In the genomic region with DNA sequence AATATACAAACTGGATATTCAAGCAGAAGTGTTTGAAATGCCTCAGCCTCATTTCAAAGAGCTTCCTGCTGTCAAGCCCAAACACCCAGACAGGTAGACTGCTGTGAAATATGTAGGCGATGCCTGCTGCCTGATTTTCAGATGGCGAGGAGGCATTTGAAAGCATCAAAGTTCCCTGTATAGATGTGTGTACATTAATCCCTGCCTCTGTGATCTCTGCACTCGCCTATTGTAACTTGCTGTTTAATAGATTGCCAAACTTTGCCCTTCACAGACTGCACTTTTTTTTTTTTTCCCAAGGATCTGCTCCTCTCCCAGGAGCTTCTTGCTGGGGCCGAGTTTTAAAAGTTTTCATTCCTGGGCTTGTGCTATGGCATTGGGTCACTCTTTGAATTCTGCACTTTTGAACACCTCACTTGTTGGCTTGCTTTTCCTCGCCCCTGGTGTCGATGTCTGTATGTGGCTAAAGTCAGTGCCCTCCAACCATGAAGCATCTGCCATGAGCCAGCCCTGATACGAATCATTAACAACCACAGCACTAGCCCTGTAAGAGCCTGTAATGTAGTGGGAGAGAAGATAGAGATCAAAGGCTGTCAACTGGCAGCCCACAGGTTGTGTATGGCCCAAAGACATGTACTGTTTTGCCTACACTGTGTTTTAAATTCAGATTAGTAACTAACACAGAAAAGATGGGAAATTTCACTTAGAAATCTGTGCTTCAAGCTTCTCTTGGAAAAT, we compare ENCODE assay signal across 20 cellular contexts.
DNase-seq lines count a peak whose midpoint lies in the region; ATAC-seq and TF ChIP-seq lines count a peak whose summit lies in the region.
"Had no signal": no experiment of that assay in that cellular context is flagged by ENCODE, and none has a peak within 500 bp of the region (broad histone marks: within the 10 kb centered on the region; RNA-seq: fewer than 3 reads in every experiment).

No MANE protein-coding gene starts in this region.

- H3K9me3 ChIP-seq in T-helper 17 cell (ENCODE audit: control insufficient read depth, low read length, poor library complexity, severe bottlenecking) (peaks cover 4% of the 10 kb centered on the region), esophagus muscularis mucosa (peaks cover 0 to 6% (median 0%) of the 10 kb centered on the region in 4 donors)
- H3K9me3 ChIP-seq: MG63 had no signal

- peaks cover 13% of the 10 kb centered on the region for H3K4me1 Mint-ChIP-seq in stimulated activated naive CD8-positive, alpha-beta T cell treated with anti-CD3 and anti-CD28 coated beads, Interleukin-15, amount 100 ng/mL, for 72 hours
- H3K4me1 Mint-ChIP-seq in T-helper 17 cell: peaks cover 41% of the 10 kb centered on the region
- no peaks in the 10 kb centered on the region for H3K4me1 Mint-ChIP-seq in stimulated activated effector memory CD8-positive, alpha-beta T cell treated with anti-CD3 and anti-CD28 coated beads, Interleukin-12 subunit alpha, Interleukin-12 subunit beta, amount 100 ng/mL, for 72 hours

- H3K4me3 Mint-ChIP-seq in stimulated activated naive CD8-positive, alpha-beta T cell treated with anti-CD3 and anti-CD28 coated beads, Interleukin-15, amount 100 ng/mL, for 72 hours: no peak overlapping the region
- H3K4me3 Mint-ChIP-seq in T-helper 17 cell: peak overlapping the region; percentile 34
- H3K4me3 Mint-ChIP-seq in stimulated activated effector memory CD8-positive, alpha-beta T cell treated with anti-CD3 and anti-CD28 coated beads, Interleukin-12 subunit alpha, Interleukin-12 subunit beta, amount 100 ng/mL, for 72 hours: no peak overlapping the region

- no peaks in the 10 kb centered on the region for H3K27me3 ChIP-seq in esophagus muscularis mucosa
- H3K27me3 ChIP-seq: MG63 had no signal

- intact Hi-C loops in esophagus muscularis mucosa (cut with DNase I): loop anchor here (5.0 kb wide), 1 partner anchor 49 kb away; no protein-coding TSS in a partner anchor

- no peak overlapping the region for H3K27ac Mint-ChIP-seq in stimulated activated naive CD8-positive, alpha-beta T cell treated with anti-CD3 and anti-CD28 coated beads, Interleukin-15, amount 100 ng/mL, for 72 hours
- H3K27ac Mint-ChIP-seq in T-helper 17 cell: peak overlapping the region; percentile 51
- no peak overlapping the region for H3K27ac Mint-ChIP-seq in stimulated activated effector memory CD8-positive, alpha-beta T cell treated with anti-CD3 and anti-CD28 coated beads, Interleukin-12 subunit alpha, Interleukin-12 subunit beta, amount 100 ng/mL, for 72 hours

- peaks cover 0 to 16% (median 7%) of the 10 kb centered on the region in 4 donors for H3K4me1 ChIP-seq in esophagus muscularis mucosa

- H3K9me3 Mint-ChIP-seq in stimulated activated naive CD8-positive, alpha-beta T cell treated with anti-CD3 and anti-CD28 coated beads, Interleukin-15, amount 100 ng/mL, for 72 hours: peaks cover 9 to 18% of the 10 kb centered on the region in 2 donors
- peaks cover 5% of the 10 kb centered on the region for H3K9me3 Mint-ChIP-seq in stimulated activated effector memory CD8-positive, alpha-beta T cell treated with anti-CD3 and anti-CD28 coated beads, Interleukin-12 subunit alpha, Interleukin-12 subunit beta, amount 100 ng/mL, for 72 hours

- no peak overlapping the region for H3K27ac ChIP-seq in esophagus muscularis mucosa (replicated peaks in 1 of 4)
- H3K27ac ChIP-seq: PC-9, RWPE1 had no signal

- TF ChIP-seq EP300 in esophagus muscularis mucosa (IDR thresholded peaks at IDR 0.05): no peak

- DNase-seq in stimulated activated naive CD8-positive, alpha-beta T cell treated with anti-CD3 and anti-CD28 coated beads, Interleukin-15, amount 100 ng/mL, for 72 hours: no peak
- no peak for DNase-seq in stimulated activated naive CD8-positive, alpha-beta T cell treated with anti-CD3 and anti-CD28 coated beads, Interleukin-15, Interleukin-2, amounts not matched to agents 100 U/mL and 50 U/mL, for 24 hours
- DNase-seq in T-helper 17 cell (no peak), left lobe of liver (ENCODE audit: low spot score) (no peak), Ammon's horn (ENCODE audit: low spot score) (no peak), NCI-H446 (lab: John Stamatoyannopoulos, UW) (no peak), esophagus muscularis mucosa (ENCODE audit: extremely low spot score) (no peak)
- no peak for DNase-seq in stimulated activated effector memory CD8-positive, alpha-beta T cell treated with anti-CD3 and anti-CD28 coated beads, Interleukin-12 subunit alpha, Interleukin-12 subunit beta, amount 100 ng/mL, for 72 hours (ENCODE audit: low spot score in 2 of 2)
- DNase-seq: ACHN, COR-L47, DMS 273 treated with DMSO at 0.1 percent for 48 hours, DND-41, MG63, NCI-H1048, NCI-H1694, NCI-H524, NCI-H82, PC-9, SIG-M5 had no signal

- no peak for TF ChIP-seq POLR2A in esophagus muscularis mucosa (IDR thresholded peaks at IDR 0.05; ENCODE audit: low read depth)

- ATAC-seq in stimulated activated naive CD8-positive, alpha-beta T cell treated with anti-CD3 and anti-CD28 coated beads, Interleukin-15, amount 100 ng/mL, for 72 hours: peak; percentile 46
- no peak for ATAC-seq in stimulated activated naive CD8-positive, alpha-beta T cell treated with anti-CD3 and anti-CD28 coated beads, Interleukin-15, Interleukin-2, amounts not matched to agents 100 U/mL and 50 U/mL, for 24 hours
- ATAC-seq in T-helper 17 cell: peak; percentile 24
- ATAC-seq in left lobe of liver: peak; percentile 12
- peak; percentile 45 for ATAC-seq in stimulated activated effector memory CD8-positive, alpha-beta T cell treated with anti-CD3 and anti-CD28 coated beads, Interleukin-12 subunit alpha, Interleukin-12 subunit beta, amount 100 ng/mL, for 72 hours

- no peaks in the 10 kb centered on the region for H3K36me3 ChIP-seq in esophagus muscularis mucosa
- H3K36me3 ChIP-seq: MG63 had no signal

- no peaks in the 10 kb centered on the region for H3K36me3 Mint-ChIP-seq in T-helper 17 cell (ENCODE audit: low read depth)
- H3K36me3 Mint-ChIP-seq in stimulated activated effector memory CD8-positive, alpha-beta T cell treated with anti-CD3 and anti-CD28 coated beads, Interleukin-12 subunit alpha, Interleukin-12 subunit beta, amount 100 ng/mL, for 72 hours: no peaks in the 10 kb centered on the region

- no peaks in the 10 kb centered on the region for H3K27me3 Mint-ChIP-seq in stimulated activated naive CD8-positive, alpha-beta T cell treated with anti-CD3 and anti-CD28 coated beads, Interleukin-15, amount 100 ng/mL, for 72 hours
- H3K27me3 Mint-ChIP-seq in T-helper 17 cell: no peaks in the 10 kb centered on the region

- H3K4me3 ChIP-seq in esophagus muscularis mucosa: no peak overlapping the region
- H3K4me3 ChIP-seq: MG63, PC-9 had no signal

- TF ChIP-seq CTCF in esophagus muscularis mucosa (IDR thresholded peaks at IDR 0.05): no peak

- WGBS in esophagus muscularis mucosa: 97% methylated on average over 7 of the region's 7 CpGs
